ENCODE assay signal across 8 cellular contexts in the genomic region with DNA sequence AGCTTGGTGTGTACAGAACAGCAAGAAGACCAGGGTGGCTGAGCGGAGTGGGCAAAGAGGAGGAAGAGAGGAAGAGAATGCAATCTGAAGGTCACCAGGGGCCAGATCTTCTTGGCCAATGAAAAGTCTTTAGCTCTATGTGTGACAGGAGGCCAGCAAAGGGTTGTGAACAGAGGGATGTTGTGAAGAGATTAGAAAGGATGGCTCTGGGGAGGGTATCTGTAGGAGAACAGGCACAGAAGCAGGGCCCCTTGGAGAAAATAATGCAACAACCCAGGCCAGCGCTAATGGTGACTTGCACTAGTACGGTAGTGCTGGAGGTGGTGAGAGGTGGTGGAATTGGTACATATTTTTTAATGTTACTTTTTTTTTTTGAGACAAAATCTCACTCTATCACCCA.
"Had no signal": no experiment of that assay in that cellular context is flagged by ENCODE, and none has a peak within 500 bp of the region (broad histone marks: within the 10 kb centered on the region; RNA-seq: fewer than 3 reads in every experiment).

No MANE protein-coding gene starts in this region.

- FAIRE-seq: HepG2, HTR-8/SVneo had no signal

- H3K36me3 Mint-ChIP-seq: IgD-negative memory B cell had no signal

- H3K4me3 Mint-ChIP-seq: IgD-negative memory B cell had no signal

- H3K9me3 Mint-ChIP-seq: IgD-negative memory B cell had no signal

- H3K4me2 ChIP-seq: KMS-11 had no signal

- H3K9ac ChIP-seq: KMS-11 had no signal

- DNase-seq: IMR-90, KBM-7, KG1 had no signal

- H3K27ac ChIP-seq: HL-60, KMS-11 had no signal

- H3K4me1 Mint-ChIP-seq: IgD-negative memory B cell had no signal

- ATAC-seq: HepG2 had no signal
